Comparison of ENCODE assay signal across 1 cellular context in genomic region chr13:31846182-31846938, GRCh38.
TF ChIP-seq lines count a peak whose summit lies in the region.

No MANE protein-coding gene starts in this region.

TF ChIP-seq in HEK293, 187 proteins besides CTCF, POLR2A, EP300 and RAD21 (continued from another document):
- no peak for TF ChIP-seq ZNF560 (tag by site-specific recombination; IDR thresholded peaks at IDR 0.05; ENCODE audit: borderline replicate concordance)
- TF ChIP-seq ZNF239 (tag by site-specific recombination; IDR thresholded peaks at IDR 0.05), result no peak
- peak; percentile 95 for TF ChIP-seq KLF10 (tag by site-specific recombination; IDR thresholded peaks at IDR 0.05)
- TF ChIP-seq ZNF660 (tag by site-specific recombination; IDR thresholded peaks at IDR 0.05), result no peak
- no peak for TF ChIP-seq ZNF324 (tag by site-specific recombination; IDR thresholded peaks at IDR 0.05)
- TF ChIP-seq ZNF169 (tag by site-specific recombination; IDR thresholded peaks at IDR 0.05), result no peak
- TF ChIP-seq ZSCAN30 (tag by site-specific recombination; IDR thresholded peaks at IDR 0.05), result 0 out of 2 replicates have a peak, but pooled peaks have one; percentile 13
- no peak for TF ChIP-seq ATF2 (tag by site-specific recombination; IDR thresholded peaks at IDR 0.05; ENCODE audit: low read depth)
- TF ChIP-seq GLIS2 (tag by site-specific recombination; IDR thresholded peaks at IDR 0.05), result peak; percentile 65; the same call in 1 of the 2 replicates
- no peak for TF ChIP-seq TRIM28 (IDR thresholded peaks at IDR 0.05; ENCODE audit: borderline replicate concordance, low read length)
- no peak for TF ChIP-seq ZNF513 (tag by site-specific recombination; IDR thresholded peaks at IDR 0.05)
- no peak for TF ChIP-seq ZNF266 (tag by site-specific recombination; IDR thresholded peaks at IDR 0.05; ENCODE audit: low read depth)
- no peak for TF ChIP-seq INSM2 (tag by site-specific recombination; IDR thresholded peaks at IDR 0.05)
- TF ChIP-seq ZNF561 (tag by site-specific recombination; IDR thresholded peaks at IDR 0.05; ENCODE audit: borderline replicate concordance), result peak; percentile 51; the same call in 1 of the 2 replicates
- TF ChIP-seq ZNF280D (tag by site-specific recombination; IDR thresholded peaks at IDR 0.05), result no peak
- TF ChIP-seq ZBTB26 (tag by site-specific recombination; optimal IDR thresholded peaks at IDR 0.05), result peak; percentile 48
- no peak for TF ChIP-seq ZNF610 (tag by site-specific recombination; IDR thresholded peaks at IDR 0.05; ENCODE audit: borderline replicate concordance)
- no peak for TF ChIP-seq ZNF248 (tag by site-specific recombination; IDR thresholded peaks at IDR 0.05)
- TF ChIP-seq ZNF549 (tag by site-specific recombination; IDR thresholded peaks at IDR 0.05), result no peak
- TF ChIP-seq PBX3 (CRISPR knock-in tag; IDR thresholded peaks at IDR 0.05), result peak; percentile 71; the same call in 1 of the 2 replicates
- no peak for TF ChIP-seq ZNF530 (tag by site-specific recombination; IDR thresholded peaks at IDR 0.05; ENCODE audit: low read depth)
- peak; percentile 91 for TF ChIP-seq ZBTB20 (tag by site-specific recombination; IDR thresholded peaks at IDR 0.05)
- no peak for TF ChIP-seq TCF7L2 (IDR thresholded peaks at IDR 0.05; ENCODE audit: borderline replicate concordance, low read depth, low read length)
- TF ChIP-seq ZIC2 (tag by site-specific recombination; IDR thresholded peaks at IDR 0.05), result peak; percentile 24; the same call in 1 of the 2 replicates
- TF ChIP-seq MZF1 (tag by site-specific recombination; IDR thresholded peaks at IDR 0.05; ENCODE audit: borderline replicate concordance), result no peak
- TF ChIP-seq ZBTB6 (tag by site-specific recombination; IDR thresholded peaks at IDR 0.05), result peak; percentile 35; the same call in 1 of the 2 replicates
- TF ChIP-seq ZNF366 (tag by site-specific recombination; conservative IDR thresholded peaks at IDR 0.05), result no peak
- no peak for TF ChIP-seq HOXA7 (CRISPR knock-in tag; IDR thresholded peaks at IDR 0.05; ENCODE audit: borderline replicate concordance)
- no peak for TF ChIP-seq KLF7 (tag by site-specific recombination; IDR thresholded peaks at IDR 0.05; ENCODE audit: borderline replicate concordance)
- no peak for TF ChIP-seq ZNF785 (tag by site-specific recombination; IDR thresholded peaks at IDR 0.05)
- no peak for TF ChIP-seq ZNF23 (tag by site-specific recombination; IDR thresholded peaks at IDR 0.05; ENCODE audit: borderline replicate concordance)
- no peak for TF ChIP-seq SP3 (tag by site-specific recombination; IDR thresholded peaks at IDR 0.05)
- TF ChIP-seq BCL11A (tag by site-specific recombination; IDR thresholded peaks at IDR 0.05; ENCODE audit: low read depth), result no peak
- no peak for TF ChIP-seq ZNF292 (tag by site-specific recombination; IDR thresholded peaks at IDR 0.05; ENCODE audit: borderline replicate concordance, low read depth)
- TF ChIP-seq ZNF596 (tag by site-specific recombination; IDR thresholded peaks at IDR 0.05), result no peak
- TF ChIP-seq ZNF48 (tag by site-specific recombination; IDR thresholded peaks at IDR 0.05), result no peak
- no peak for TF ChIP-seq KLF1 (tag by site-specific recombination; IDR thresholded peaks at IDR 0.05)
- TF ChIP-seq ZNF174 (tag by site-specific recombination; IDR thresholded peaks at IDR 0.05), result no peak
- TF ChIP-seq ZBTB8A (tag by site-specific recombination; IDR thresholded peaks at IDR 0.05), result peak; percentile 92
- TF ChIP-seq ZNF398 (tag by site-specific recombination; IDR thresholded peaks at IDR 0.05), result no peak
